8 cellular contexts compared by ENCODE assay signal in the genomic region with DNA sequence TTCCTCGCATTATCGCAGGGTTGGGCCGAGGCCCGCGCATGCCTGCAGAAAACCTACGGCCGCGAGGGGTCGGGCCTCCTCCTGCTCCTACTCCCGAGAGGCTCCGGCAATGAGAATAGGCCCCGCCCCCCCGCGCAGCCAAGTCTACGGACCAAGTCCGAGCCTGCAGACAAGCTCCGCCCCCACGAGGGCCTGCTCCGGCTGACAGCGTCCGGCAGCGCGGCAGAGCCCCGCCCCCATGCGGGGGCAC. TPM values are rescaled to one million over a fixed set of nuclear protein-coding genes. Genes with fewer than 3 reads are reported as not detected.
DNase-seq lines count a peak whose midpoint lies in the region; ATAC-seq and TF ChIP-seq lines count a peak whose summit lies in the region.

No MANE protein-coding gene starts in this region.

- no peaks in the 10 kb centered on the region for H3K36me3 ChIP-seq in HEK293 (ENCODE audit: control insufficient read depth in 2 of 2, insufficient read depth in 1 of 2, low read length in 2 of 2)
- peaks cover 0 to 17% (median 0%) of the 10 kb centered on the region in 9 donors for H3K36me3 ChIP-seq in heart left ventricle
- no peaks in the 10 kb centered on the region for H3K36me3 ChIP-seq in trophoblast cell (ENCODE audit: control insufficient read depth in 1 of 2, insufficient read depth in 2 of 2, low read length in 2 of 2)

- no peaks in the 10 kb centered on the region for H3K36me3 Mint-ChIP-seq in type B pancreatic cell

- DNase-seq in Daoy (ENCODE audit: low read depth) (peak; percentile 100), NCI-H1436 (lab: John Stamatoyannopoulos, UW) (peak; percentile 99), T-helper 1 cell (peak; percentile 99 to 100 (median 100)), amniotic stem cell (lab: John Stamatoyannopoulos, UW) (peak; percentile 98), heart left ventricle (peak; percentile 100), trophoblast cell (peak; percentile 100), type B pancreatic cell (ENCODE audit: extremely low spot score, unreplicated experiment) (peak; percentile 100)

- no peak overlapping the region for H2BK5ac ChIP-seq in trophoblast cell (ENCODE audit: low read depth, low read length, poor library complexity)

- CTCF ChIA-PET in HEK293 (lab: Yijun Ruan, JAX) = interaction anchor here (0.5 to 2.2 kb wide), 25 partner anchors 9 to 441 kb away, joined by 3 to 25 read pairs (median 5); a partner anchor contains a TSS

- ATAC-seq in heart left ventricle = peak in 3 of 4 donors; percentile 85 to 93 (median 86)

- no peak overlapping the region for H3K14ac ChIP-seq in trophoblast cell (ENCODE audit: low read length)

- POLR2A ChIA-PET in HEK293 (lab: Yijun Ruan, JAX) = interaction anchor here (0.5 to 2.3 kb wide), 24 partner anchors 8 to 775 kb away, joined by 3 to 28 read pairs (median 6); a partner anchor contains a TSS

- H4K12ac ChIP-seq in trophoblast cell (ENCODE audit: low read depth, low read length) = no peak overlapping the region

- H3K27me3 ChIP-seq in heart left ventricle = no peaks in the 10 kb centered on the region
- H3K27me3 ChIP-seq in trophoblast cell (ENCODE audit: insufficient read depth, low read length) = no peaks in the 10 kb centered on the region

- no peak overlapping the region for H4K91ac ChIP-seq in trophoblast cell (ENCODE audit: low read depth, low read length)

- H3K4ac ChIP-seq in trophoblast cell (ENCODE audit: low read depth, low read length) = no peak overlapping the region

- no peak overlapping the region for H4K8ac ChIP-seq in trophoblast cell (ENCODE audit: low read depth, low read length)

- peak overlapping the region; percentile 96 for H3K4me3 Mint-ChIP-seq in type B pancreatic cell

- H3K27me3 Mint-ChIP-seq in type B pancreatic cell = no peaks in the 10 kb centered on the region

- H3K79me1 ChIP-seq in trophoblast cell (ENCODE audit: low read length) = peaks cover 20% of the 10 kb centered on the region

- no peak for TF ChIP-seq POLR2A in heart left ventricle (IDR thresholded peaks at IDR 0.05)

- peak; percentile 85 for TF ChIP-seq CTCF in HEK293 (tag by site-specific recombination; IDR thresholded peaks at IDR 0.05)
- TF ChIP-seq CTCF in heart left ventricle (IDR thresholded peaks at IDR 0.05) = peak; percentile 48 to 73 (median 56)
- TF ChIP-seq CTCF in type B pancreatic cell (conservative IDR thresholded peaks at IDR 0.05) = peak; percentile 66

- H3K18ac ChIP-seq in trophoblast cell (ENCODE audit: low read length) = no peak overlapping the region

- H2AFZ ChIP-seq in trophoblast cell (ENCODE audit: insufficient read depth, low read length, poor library complexity) = no peak overlapping the region

- H3K4me1 ChIP-seq in HEK293 (ENCODE audit: control insufficient read depth, insufficient read depth, low read length) = peaks cover 4% of the 10 kb centered on the region
- H3K4me1 ChIP-seq in heart left ventricle = peaks cover 7 to 61% (median 39%) of the 10 kb centered on the region in 12 donors
- peaks cover 17 to 21% of the 10 kb centered on the region in 2 experiments for H3K4me1 ChIP-seq in trophoblast cell (ENCODE audit: control insufficient read depth in 1 of 2, insufficient read depth in 2 of 2, low read length in 2 of 2)

- no peak overlapping the region for H2AK5ac ChIP-seq in trophoblast cell (ENCODE audit: low read length)

- peaks cover 4% of the 10 kb centered on the region for H3K79me2 ChIP-seq in trophoblast cell (ENCODE audit: control insufficient read depth, insufficient read depth, low read length, poor library complexity)

- H3K23ac ChIP-seq in trophoblast cell (ENCODE audit: low read length) = no peak overlapping the region

- intact Hi-C loops in heart left ventricle (cut with DNase I) = loop anchor here in 5 of 10 donors (1.0 to 10.0 kb wide), 9 partner anchors 17 to 1009 kb away; a partner anchor contains a TSS

- no peaks in the 10 kb centered on the region for H3K9me3 ChIP-seq in HEK293 (ENCODE audit: control insufficient read depth, insufficient read depth, low read depth, low read length)
- H3K9me3 ChIP-seq in heart left ventricle = no peaks in the 10 kb centered on the region
- no peaks in the 10 kb centered on the region for H3K9me3 ChIP-seq in trophoblast cell (ENCODE audit: insufficient read depth, low read depth, low read length)

- no peak overlapping the region for H2BK12ac ChIP-seq in trophoblast cell (ENCODE audit: low read length)

- peak overlapping the region; percentile 97 for H3K27ac ChIP-seq in HEK293 (ENCODE audit: extremely low read depth, low read depth, low read length)
- peak overlapping the region; percentile 92 to 100 (median 100) for H3K27ac ChIP-seq in heart left ventricle
- peak overlapping the region; percentile 97 for H3K27ac ChIP-seq in trophoblast cell (ENCODE audit: low read depth, low read length)

- 0 to 1% (median 0%) methylated on average over 18 to 25 of the region's 25 CpGs for WGBS in heart left ventricle, 4 donors
- no CpG with 5 or more reads among the region's 25 CpGs for WGBS in trophoblast cell (ENCODE audit: extremely low coverage, insufficient coverage, insufficient read length)

- H3K9ac ChIP-seq in trophoblast cell (ENCODE audit: low read length) = no peak overlapping the region

- H3K9me3 Mint-ChIP-seq in type B pancreatic cell = no peaks in the 10 kb centered on the region

- H3K4me3 ChIP-seq in HEK293 (ENCODE audit: low read depth, low read length) (peak overlapping the region; percentile 72), heart left ventricle (peak overlapping the region in 10 of 12 donors; percentile 65 to 93 (median 76)), trophoblast cell (ENCODE audit: low read depth, low read length) (no peak overlapping the region)

- H3K4me1 Mint-ChIP-seq in type B pancreatic cell (ENCODE audit: unreplicated experiment) = peaks cover 36% of the 10 kb centered on the region

- no peak overlapping the region for H2BK120ac ChIP-seq in trophoblast cell (ENCODE audit: insufficient read depth, low read length, poor library complexity)

- peak overlapping the region; percentile 84 for H3K4me2 ChIP-seq in trophoblast cell (ENCODE audit: low read length)

- peak overlapping the region; percentile 100 for H3K27ac Mint-ChIP-seq in type B pancreatic cell

TF ChIP-seq in HEK293, 187 proteins besides CTCF, POLR2A, EP300 and RAD21 (continues in another document):
- TF ChIP-seq, protein P1, sequence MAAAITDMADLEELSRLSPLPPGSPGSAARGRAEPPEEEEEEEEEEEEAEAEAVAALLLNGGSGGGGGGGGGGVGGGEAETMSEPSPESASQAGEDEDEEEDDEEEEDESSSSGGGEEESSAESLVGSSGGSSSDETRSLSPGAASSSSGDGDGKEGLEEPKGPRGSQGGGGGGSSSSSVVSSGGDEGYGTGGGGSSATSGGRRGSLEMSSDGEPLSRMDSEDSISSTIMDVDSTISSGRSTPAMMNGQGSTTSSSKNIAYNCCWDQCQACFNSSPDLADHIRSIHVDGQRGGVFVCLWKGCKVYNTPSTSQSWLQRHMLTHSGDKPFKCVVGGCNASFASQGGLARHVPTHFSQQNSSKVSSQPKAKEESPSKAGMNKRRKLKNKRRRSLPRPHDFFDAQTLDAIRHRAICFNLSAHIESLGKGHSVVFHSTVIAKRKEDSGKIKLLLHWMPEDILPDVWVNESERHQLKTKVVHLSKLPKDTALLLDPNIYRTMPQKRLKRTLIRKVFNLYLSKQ (tag by site-specific recombination; IDR thresholded peaks at IDR 0.05; ENCODE audit: borderline replicate concordance) = no peak
- no peak for TF ChIP-seq SCRT2 (tag by site-specific recombination; IDR thresholded peaks at IDR 0.05)
- no peak for TF ChIP-seq ZNF830 (tag by site-specific recombination; IDR thresholded peaks at IDR 0.05; ENCODE audit: low read depth)
- no peak for TF ChIP-seq ZNF335 (tag by site-specific recombination; conservative IDR thresholded peaks at IDR 0.05)
- TF ChIP-seq ZBTB1 (tag by site-specific recombination; IDR thresholded peaks at IDR 0.05) = no peak
- TF ChIP-seq ZNF549 (tag by site-specific recombination; IDR thresholded peaks at IDR 0.05) = no peak
- TF ChIP-seq PRDM1 (tag by site-specific recombination; IDR thresholded peaks at IDR 0.05) = no peak

RNA-seq across cellular contexts. Expression of a gene that starts 3.1 kb away (rescaled TPM):
- total RNA-seq in Daoy (2014; rRNA removed; shearing (Covaris generic)) = 2.2 and 6.6 TPM in 2 replicates
- total RNA-seq in heart left ventricle = 10 to 100 TPM in 2 of 9 donors, 1 to 10 TPM in 7; 1.6 to 41.0 (median 3.8) TPM
- polyA plus RNA-seq in heart left ventricle = 1 to 10 TPM; 2.9 to 5.5 TPM
- polyA plus RNA-seq in trophoblast cell (2013) = 9.6 and 10.9 TPM in 2 replicates
- 0.48 and 3.3 TPM in 2 replicates for total RNA-seq in type B pancreatic cell (ENCODE audit: low replicate concordance)

RNA-seq across cellular contexts. Expression of a gene that starts 5.6 kb away (rescaled TPM):
- 31.7 and 45.4 TPM in 2 replicates for total RNA-seq in Daoy (2014; rRNA removed; shearing (Covaris generic))
- total RNA-seq in heart left ventricle (10 to 100 TPM; 25.3 to 60.4 (median 39.7) TPM), type B pancreatic cell (ENCODE audit: low replicate concordance) (137 and 166 TPM in 2 replicates)
- 10 to 100 TPM; 35.7 to 42.1 TPM for polyA plus RNA-seq in heart left ventricle
- 90.9 and 95.5 TPM in 2 replicates for polyA plus RNA-seq in trophoblast cell (2013)

RNA-seq across cellular contexts. Expression of a gene that starts 11.5 kb away (rescaled TPM):
- total RNA-seq in Daoy (2014; rRNA removed; shearing (Covaris generic)) = 0.60 and 1.1 TPM in 2 replicates
- 1 to 10 TPM in 6 of 9 donors, under 1 TPM in 2, not detected in 1; 0.69 to 5.7 (median 2.2) TPM for total RNA-seq in heart left ventricle
- 1 to 10 TPM; 1.4 to 1.6 TPM for polyA plus RNA-seq in heart left ventricle
- 7.3 and 8.1 TPM in 2 replicates for polyA plus RNA-seq in trophoblast cell (2013)
- total RNA-seq in type B pancreatic cell (ENCODE audit: low replicate concordance) = 11.1 and 16.9 TPM in 2 replicates

RNA-seq across cellular contexts. Expression of a gene that starts 17.4 kb away (rescaled TPM):
- 70.4 and 80.2 TPM in 2 replicates for total RNA-seq in Daoy (2014; rRNA removed; shearing (Covaris generic))
- total RNA-seq in heart left ventricle = 100 to 1,000 TPM in 2 of 9 donors, 10 to 100 TPM in 7; 62.7 to 136 (median 84.5) TPM
- polyA plus RNA-seq in heart left ventricle = 100 to 1,000 TPM in 1 of 2 donors, 10 to 100 TPM in 1; 95.1 to 132 TPM
- polyA plus RNA-seq in trophoblast cell (2013) = 51.4 and 55.5 TPM in 2 replicates
- total RNA-seq in type B pancreatic cell (ENCODE audit: low replicate concordance) = 49.4 and 69.2 TPM in 2 replicates

RNA-seq across cellular contexts. Expression of a gene that starts 19.7 kb away (rescaled TPM):
- total RNA-seq in Daoy (2014; rRNA removed; shearing (Covaris generic)) = 37.4 and 42.6 TPM in 2 replicates
- 10 to 100 TPM; 45.5 to 61.7 (median 51.0) TPM for total RNA-seq in heart left ventricle
- 10 to 100 TPM; 43.5 to 79.1 TPM for polyA plus RNA-seq in heart left ventricle
- 67.1 and 67.2 TPM in 2 replicates for polyA plus RNA-seq in trophoblast cell (2013)
- total RNA-seq in type B pancreatic cell (ENCODE audit: low replicate concordance) = 64.1 and 76.3 TPM in 2 replicates
